Comparison of ENCODE assay signal across 10 cellular contexts in the genomic region with DNA sequence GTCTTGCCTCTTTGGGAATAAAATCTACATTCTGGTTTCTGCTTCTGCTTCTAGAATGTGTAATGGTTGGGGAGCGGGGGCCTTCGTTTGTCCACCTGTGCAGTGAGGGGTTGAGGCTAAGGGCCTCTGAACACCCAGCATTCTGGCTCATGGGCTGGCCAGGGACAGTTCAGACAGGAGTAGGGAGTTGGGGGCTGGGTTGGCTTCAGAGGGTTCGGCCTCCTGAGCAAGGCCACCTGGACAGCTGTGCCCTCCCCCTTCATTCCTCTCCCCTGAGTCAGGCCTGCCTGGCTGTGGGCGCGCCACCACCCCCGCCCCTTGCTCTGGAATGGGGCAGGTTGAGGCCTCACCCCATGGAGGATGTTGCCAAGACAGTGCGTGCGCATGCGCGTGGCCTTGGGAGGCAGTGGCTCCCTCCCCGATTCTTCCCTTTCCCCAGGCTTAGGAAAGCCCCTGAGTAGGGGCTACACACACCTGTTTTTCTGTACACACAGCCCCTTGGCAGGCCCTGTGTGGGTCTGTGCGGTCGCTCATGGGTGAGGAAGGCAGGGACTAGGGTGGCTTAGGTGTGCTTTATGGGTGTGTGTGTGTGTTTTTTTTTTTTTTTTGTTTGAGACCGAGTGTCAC. TPM values are rescaled to one million over a fixed set of nuclear protein-coding genes. Genes with fewer than 3 reads are reported as not detected.
DNase-seq lines count a peak whose midpoint lies in the region; ATAC-seq and TF ChIP-seq lines count a peak whose summit lies in the region.
"Had no signal": no experiment of that assay in that cellular context is flagged by ENCODE, and none has a peak within 500 bp of the region (broad histone marks: within the 10 kb centered on the region; RNA-seq: fewer than 3 reads in every experiment).

No MANE protein-coding gene starts in this region.

- WGBS in trophoblast cell (ENCODE audit: extremely low coverage, insufficient coverage, insufficient read length), result no CpG with 5 or more reads among the region's 14 CpGs

- H4K91ac ChIP-seq in trophoblast cell (ENCODE audit: low read depth, low read length), result peak overlapping the region; percentile 88

- H3K9ac ChIP-seq in trophoblast cell (ENCODE audit: low read length), result no peak overlapping the region

- TF ChIP-seq CTCF in GM13976 (IDR thresholded peaks at IDR 0.05; ENCODE audit: borderline replicate concordance, control extremely low read depth, extremely low read depth, insufficient read depth, missing control alignments), result no peak
- TF ChIP-seq CTCF in Peyer's patch (IDR thresholded peaks at IDR 0.05), result no peak

- H2BK120ac ChIP-seq in trophoblast cell (ENCODE audit: insufficient read depth, low read length, poor library complexity), result peak overlapping the region; percentile 82

- peaks cover 27% of the 10 kb centered on the region for H3K79me1 ChIP-seq in trophoblast cell (ENCODE audit: low read length)

- peak in 1 of 2 donors; percentile 48 for TF ChIP-seq POLR2A in Peyer's patch (IDR thresholded peaks at IDR 0.05)

- peak overlapping the region; percentile 82 for H3K14ac ChIP-seq in trophoblast cell (ENCODE audit: low read length)

- H2AFZ ChIP-seq in trophoblast cell (ENCODE audit: insufficient read depth, low read length, poor library complexity), result no peak overlapping the region

- in situ Hi-C loops in GM13976 (cut with MboI; ENCODE audit: low sequenced_read_pairs, unreplicated experiment), result no loop called here

- intact Hi-C loops in left cardiac atrium (cut with DNase I), result no loop called here

- no peaks in the 10 kb centered on the region for H3K27me3 ChIP-seq in Peyer's patch
- H3K27me3 ChIP-seq in trophoblast cell (ENCODE audit: insufficient read depth, low read length), result no peaks in the 10 kb centered on the region

- H3K27ac ChIP-seq in Peyer's patch, result peak overlapping the region in 3 of 4 donors; percentile 89 to 98 (median 92)
- peak overlapping the region; percentile 99 for H3K27ac ChIP-seq in trophoblast cell (ENCODE audit: low read depth, low read length)

- H3K4me3 ChIP-seq in Peyer's patch (peak overlapping the region in 2 of 4 donors; percentile 26 to 27), trophoblast cell (ENCODE audit: low read depth, low read length) (no peak overlapping the region)

- H3K4me1 ChIP-seq in Peyer's patch, result peaks cover 0 to 54% (median 0%) of the 10 kb centered on the region in 4 donors
- H3K4me1 ChIP-seq in trophoblast cell (ENCODE audit: control insufficient read depth in 1 of 2, insufficient read depth in 2 of 2, low read length in 2 of 2), result peaks cover 60 to 63% of the 10 kb centered on the region in 2 experiments

- H4K8ac ChIP-seq in trophoblast cell (ENCODE audit: low read depth, low read length), result peak overlapping the region; percentile 68

- peak overlapping the region; percentile 72 for H3K18ac ChIP-seq in trophoblast cell (ENCODE audit: low read length)

- H3K79me2 ChIP-seq in trophoblast cell (ENCODE audit: control insufficient read depth, insufficient read depth, low read length, poor library complexity), result peaks cover 13% of the 10 kb centered on the region

- H3K36me3 ChIP-seq in Peyer's patch, result peaks cover 0 to 10% (median 0%) of the 10 kb centered on the region in 3 donors
- peaks cover 2% of the 10 kb centered on the region in 2 experiments for H3K36me3 ChIP-seq in trophoblast cell (ENCODE audit: control insufficient read depth in 1 of 2, insufficient read depth in 2 of 2, low read length in 2 of 2)

- DNase-seq in GM13976 (ENCODE audit: low spot score) (peak; percentile 17), Peyer's patch (peak in 2 of 3 donors; percentile 93 to 96), left cardiac atrium (peak; percentile 48), trophoblast cell (peak; percentile 89 to 91), NCI-H2081 treated with DMSO at 0.1 percent for 48 hours (lab: John Stamatoyannopoulos, UW) (no peak), amniotic stem cell (lab: John Stamatoyannopoulos, UW) (no peak), NCI-H82 (lab: John Stamatoyannopoulos, UW) (no peak)
- DNase-seq: activated B cell treated with CpG ODN at 0.5 μM for 24 hours, KBM-7 had no signal

- no peak overlapping the region for H4K12ac ChIP-seq in trophoblast cell (ENCODE audit: low read depth, low read length)

- peak overlapping the region; percentile 53 for H3K4me2 ChIP-seq in trophoblast cell (ENCODE audit: low read length)

- peak overlapping the region; percentile 83 for H2BK12ac ChIP-seq in trophoblast cell (ENCODE audit: low read length)

- H2BK5ac ChIP-seq in trophoblast cell (ENCODE audit: low read depth, low read length, poor library complexity), result peak overlapping the region; percentile 89

- ATAC-seq in left cardiac atrium (peak; percentile 59 to 89), HG03442 (IDR thresholded peaks at IDR 0.05; ENCODE audit: unreplicated experiment) (no peak)

- H3K9me3 ChIP-seq in Peyer's patch (no peaks in the 10 kb centered on the region), trophoblast cell (ENCODE audit: insufficient read depth, low read depth, low read length) (no peaks in the 10 kb centered on the region)

- peak overlapping the region; percentile 81 for H2AK5ac ChIP-seq in trophoblast cell (ENCODE audit: low read length)

- H3K4ac ChIP-seq in trophoblast cell (ENCODE audit: low read depth, low read length), result peak overlapping the region; percentile 77

- H3K23ac ChIP-seq in trophoblast cell (ENCODE audit: low read length), result no peak overlapping the region

RNA-seq across cellular contexts. Expression of a gene that starts 57.0 kb away (rescaled TPM):
- total RNA-seq in Peyer's patch (10 to 100 TPM; 29.6 to 93.3 (median 50.4) TPM), left cardiac atrium (10 to 100 TPM; 36.7 to 70.0 TPM)
- 86.3 and 88.7 TPM in 2 replicates for polyA plus RNA-seq in trophoblast cell (2013)

RNA-seq across cellular contexts. Expression of a gene that starts 57.3 kb away (rescaled TPM):
- 100 to 1,000 TPM in 1 of 4 donors, 10 to 100 TPM in 3; 44.3 to 178 (median 58.1) TPM for total RNA-seq in Peyer's patch
- total RNA-seq in left cardiac atrium, result 10 to 100 TPM; 16.2 to 17.5 TPM
- polyA plus RNA-seq in trophoblast cell (2013), result 12.7 and 13.0 TPM in 2 replicates

RNA-seq across cellular contexts. Expression of a gene that starts 57.5 kb away (rescaled TPM):
- total RNA-seq in Peyer's patch (10 to 100 TPM in 1 of 4 donors, 1 to 10 TPM in 3; 8.3 to 19.8 (median 9.2) TPM), left cardiac atrium (10 to 100 TPM; 14.5 to 15.8 TPM)
- polyA plus RNA-seq in trophoblast cell (2013), result 2.2 and 2.3 TPM in 2 replicates
- total RNA-seq: activated B cell treated with CpG ODN at 0.5 μM for 24 hours had no signal

Comparison
In these comparisons a context has a peak if more than half of its experiments do, and no peak if none do; other contexts are left out.
1. DNase-seq: peak in GM13976 (single experiment), Peyer's patch (2 of 3), left cardiac atrium (single experiment) and trophoblast cell (2 of 2); none in NCI-H2081 treated with DMSO at 0.1 percent for 48 hours (single experiment), amniotic stem cell (single experiment) and NCI-H82 (single experiment).